ENCODE assay signal across 8 cellular contexts in genomic region chr1:171335964-171336363, GRCh38. TPM values are rescaled to one million over a fixed set of nuclear protein-coding genes. Genes with fewer than 3 reads are reported as not detected.
"Had no signal": no experiment of that assay in that cellular context is flagged by ENCODE, and none has a peak within 500 bp of the region (broad histone marks: within the 10 kb centered on the region; RNA-seq: fewer than 3 reads in every experiment).

No MANE protein-coding gene starts in this region.

- H3K27ac ChIP-seq: GM23248 had no signal

- H3K4me3 ChIP-seq: GM23248, HAP-1 had no signal

- H3K27ac Mint-ChIP-seq: HFFc6, IgD-negative memory B cell had no signal

- H3K27me3 Mint-ChIP-seq: IgD-negative memory B cell had no signal

- H3K9me3 ChIP-seq: HAP-1 had no signal

- H3K4me1 ChIP-seq: HAP-1 had no signal

- H3K9me3 Mint-ChIP-seq: HFFc6, IgD-negative memory B cell had no signal

- H3K4me1 Mint-ChIP-seq: IgD-negative memory B cell had no signal

- H3K9ac ChIP-seq: GM23248 had no signal

- DNase-seq: GM23248, GOT3, HFFc6, KBM-7 had no signal

- H3K4me3 Mint-ChIP-seq: HFFc6, IgD-negative memory B cell had no signal

- H2AFZ ChIP-seq: GM23248 had no signal

- ATAC-seq: HCT116 had no signal

- H3K36me3 ChIP-seq: HAP-1 had no signal

RNA-seq across cellular contexts. Expression of gene FMO4, which starts 22.0 kb away (rescaled TPM):
- total RNA-seq: HT-29 had no signal
